22 cellular contexts compared by ENCODE assay signal in the genomic region with DNA sequence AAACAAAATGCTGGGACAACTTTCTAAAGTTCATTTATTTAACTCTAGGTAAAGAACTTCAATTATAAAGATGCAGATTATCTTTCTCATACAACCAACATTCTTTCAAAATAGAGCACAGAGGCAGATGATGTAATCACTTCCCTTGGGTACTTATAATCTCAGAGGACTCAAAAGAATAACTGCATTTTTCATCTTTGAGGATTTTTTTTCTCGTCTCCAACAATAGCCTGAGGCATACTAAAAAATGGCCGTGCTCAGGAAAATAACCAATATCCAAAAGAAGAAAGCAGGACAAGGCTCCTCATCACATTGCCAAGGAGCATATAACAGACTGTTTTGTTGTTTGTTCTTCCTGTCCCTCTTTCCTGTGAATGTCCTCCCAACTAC.
"Had no signal": no experiment of that assay in that cellular context is flagged by ENCODE, and none has a peak within 500 bp of the region (broad histone marks: within the 10 kb centered on the region; RNA-seq: fewer than 3 reads in every experiment).

No MANE protein-coding gene starts in this region.

- H3K27ac ChIP-seq: brain microvascular endothelial cell, colonic mucosa, heart right ventricle, ovary, psoas muscle, right lobe of liver, stomach, upper lobe of left lung had no signal

- H3K36me3 ChIP-seq: brain microvascular endothelial cell, colonic mucosa, heart right ventricle, ovary, right lobe of liver, stomach, upper lobe of left lung had no signal

- H3K9me3 ChIP-seq: colonic mucosa, heart right ventricle, mucosa of descending colon, ovary, psoas muscle, right lobe of liver, stomach, upper lobe of left lung had no signal

- H3K4me2 ChIP-seq: smooth muscle cell had no signal

- H3K36me3 Mint-ChIP-seq: memory B cell; naive B cell; stimulated activated effector memory CD8-positive, alpha-beta T cell treated with anti-CD3 and anti-CD28 coated beads, Interleukin-12 subunit alpha, Interleukin-12 subunit beta, amount 100 ng/mL, for 72 hours had no signal

- ATAC-seq: activated CD8-positive, alpha-beta T cell treated with anti-CD3 and anti-CD28 coated beads for 36 hours; esophagus mucosa; heart right ventricle; mucosa of descending colon; psoas muscle; stimulated activated effector memory CD8-positive, alpha-beta T cell treated with anti-CD3 and anti-CD28 coated beads, Interleukin-12 subunit alpha, Interleukin-12 subunit beta, amount 100 ng/mL, for 72 hours had no signal

- H3K4me1 ChIP-seq: colonic mucosa, psoas muscle, right lobe of liver, upper lobe of left lung had no signal

- H3K4me3 ChIP-seq: colonic mucosa, heart right ventricle, mucosa of descending colon, ovary, psoas muscle, right lobe of liver, smooth muscle cell, stomach, upper lobe of left lung had no signal

- H3K27ac Mint-ChIP-seq: activated CD4-positive, alpha-beta T cell treated with anti-CD3 and anti-CD28 coated beads, Interleukin-2, amount 10 ng/mL, durations not matched to agents 24 days and 14 days; activated CD8-positive, alpha-beta T cell treated with anti-CD3 and anti-CD28 coated beads for 36 hours; activated naive CD4-positive, alpha-beta T cell treated with anti-CD3 and anti-CD28 coated beads for 36 hours; activated T-cell treated with anti-CD3 and anti-CD28 coated beads, Interleukin-2, amount 50 U/mL, for 24 hours; memory B cell; naive B cell; stimulated activated effector memory CD8-positive, alpha-beta T cell treated with anti-CD3 and anti-CD28 coated beads, Interleukin-12 subunit alpha, Interleukin-12 subunit beta, amount 100 ng/mL, for 72 hours had no signal

- H3K27me3 Mint-ChIP-seq: activated CD4-positive, alpha-beta T cell treated with anti-CD3 and anti-CD28 coated beads, Interleukin-2, amount 10 ng/mL, durations not matched to agents 24 days and 14 days; activated CD8-positive, alpha-beta T cell treated with anti-CD3 and anti-CD28 coated beads for 36 hours; activated T-cell treated with anti-CD3 and anti-CD28 coated beads, Interleukin-2, amount 50 U/mL, for 24 hours had no signal

- H3K4me1 Mint-ChIP-seq: activated CD4-positive, alpha-beta T cell treated with anti-CD3 and anti-CD28 coated beads, Interleukin-2, amount 10 ng/mL, durations not matched to agents 24 days and 14 days; memory B cell; naive B cell; stimulated activated effector memory CD8-positive, alpha-beta T cell treated with anti-CD3 and anti-CD28 coated beads, Interleukin-12 subunit alpha, Interleukin-12 subunit beta, amount 100 ng/mL, for 72 hours had no signal

- H3K4me3 Mint-ChIP-seq: activated CD4-positive, alpha-beta T cell treated with anti-CD3 and anti-CD28 coated beads, Interleukin-2, amount 10 ng/mL, durations not matched to agents 24 days and 14 days; activated CD8-positive, alpha-beta T cell treated with anti-CD3 and anti-CD28 coated beads for 36 hours; activated naive CD4-positive, alpha-beta T cell treated with anti-CD3 and anti-CD28 coated beads for 36 hours; activated T-cell treated with anti-CD3 and anti-CD28 coated beads, Interleukin-2, amount 50 U/mL, for 24 hours; memory B cell; naive B cell; stimulated activated effector memory CD8-positive, alpha-beta T cell treated with anti-CD3 and anti-CD28 coated beads, Interleukin-12 subunit alpha, Interleukin-12 subunit beta, amount 100 ng/mL, for 72 hours had no signal

- DNase-seq: activated CD4-positive, alpha-beta T cell treated with anti-CD3 and anti-CD28 coated beads, Interleukin-2, amount 10 ng/mL, durations not matched to agents 24 days and 14 days; activated CD8-positive, alpha-beta T cell treated with anti-CD3 and anti-CD28 coated beads for 36 hours; activated naive CD4-positive, alpha-beta T cell treated with anti-CD3 and anti-CD28 coated beads for 36 hours; activated T-cell treated with anti-CD3 and anti-CD28 coated beads, Interleukin-2, amount 50 U/mL, for 24 hours; anterior cingulate cortex; brain microvascular endothelial cell; central memory CD4-positive, alpha-beta T cell; colonic mucosa; heart right ventricle; mucosa of descending colon; naive B cell; ovary; psoas muscle; right lobe of liver; stimulated activated CD4-positive, alpha-beta T cell treated with anti-CD3 and anti-CD28 coated beads, Interleukin-4, amount 100 ng/mL, for 24 hours; stomach; T-helper 9 cell; upper lobe of left lung had no signal

- H3K9me3 Mint-ChIP-seq: activated CD4-positive, alpha-beta T cell treated with anti-CD3 and anti-CD28 coated beads, Interleukin-2, amount 10 ng/mL, durations not matched to agents 24 days and 14 days; activated CD8-positive, alpha-beta T cell treated with anti-CD3 and anti-CD28 coated beads for 36 hours; memory B cell had no signal

- H3K27me3 ChIP-seq: brain microvascular endothelial cell, colonic mucosa, ovary, right lobe of liver, stomach, upper lobe of left lung had no signal
